In genomic region chr1:156262461-156263287, GRCh38 we compare ENCODE assay signal across 10 cellular contexts. TPM values are rescaled to one million over a fixed set of nuclear protein-coding genes. Genes with fewer than 3 reads are reported as not detected.
A peak's percentile ranks its signal among the peaks of the same experiment; 100 is the strongest.
DNase-seq lines count a peak whose midpoint lies in the region; ATAC-seq and TF ChIP-seq lines count a peak whose summit lies in the region.
"Had no signal": no experiment of that assay in that cellular context is flagged by ENCODE, and none has a peak within 500 bp of the region (broad histone marks: within the 10 kb centered on the region; RNA-seq: fewer than 3 reads in every experiment).

No MANE protein-coding gene starts in this region.

- no peak overlapping the region for H2AFZ ChIP-seq in MM.1S (ENCODE audit: low read length)

- H3K27me3 ChIP-seq in MM.1S (replicated peaks; ENCODE audit: insufficient read depth, low read length): no peaks in the 10 kb centered on the region
- H3K27me3 ChIP-seq: colonic mucosa had no signal

- DNase-seq in stimulated activated CD4-positive, alpha-beta T cell treated with anti-CD3 and anti-CD28 coated beads, Interleukin-4, amount 100 ng/mL, for 24 hours: peak; percentile 28
- no peak for DNase-seq in stimulated activated CD4-positive, alpha-beta T cell treated with anti-CD3 and anti-CD28 coated beads, Interleukin-15, amount 100 ng/mL, for 24 hours
- DNase-seq in activated CD4-positive, alpha-beta memory T cell treated with anti-CD3 and anti-CD28 coated beads, Interleukin-2, amount 10 ng/mL, durations not matched to agents 7 days and 5 days: no peak
- DNase-seq in fibroblast of mammary gland (ENCODE audit: low read depth) (peak; percentile 96), MM.1S (no peak), ureter (ENCODE audit: low spot score) (no peak), left lobe of liver (ENCODE audit: low spot score) (no peak)
- DNase-seq: colonic mucosa, NCI-H526 had no signal

- no peaks in the 10 kb centered on the region for H3K4me1 ChIP-seq in MM.1S (ENCODE audit: low read length)
- H3K4me1 ChIP-seq: colonic mucosa had no signal

- no peak for ATAC-seq in HG03025 (IDR thresholded peaks at IDR 0.05; ENCODE audit: low FRiP score, unreplicated experiment)
- ATAC-seq in left lobe of liver: no peak

- no peak for TF ChIP-seq CTCF in fibroblast of mammary gland (conservative IDR thresholded peaks at IDR 0.05; ENCODE audit: control insufficient read depth, insufficient read depth, low read depth, low read length)
- TF ChIP-seq CTCF in MM.1S (IDR thresholded peaks at IDR 0.05; ENCODE audit: low read length): no peak

- no peaks in the 10 kb centered on the region for H4K20me1 ChIP-seq in MM.1S (ENCODE audit: insufficient read depth, low read length)

- H3K9me3 ChIP-seq in MM.1S (replicated peaks; ENCODE audit: insufficient read depth, low read length): no peaks in the 10 kb centered on the region
- H3K9me3 ChIP-seq: colonic mucosa had no signal

- H3K4me3 ChIP-seq in fibroblast of mammary gland (ENCODE audit: control insufficient read depth, low read depth, low read length) (no peak overlapping the region), MM.1S (ENCODE audit: low read length) (no peak overlapping the region)
- H3K4me3 ChIP-seq: colonic mucosa had no signal

- no peak overlapping the region for H3K27ac ChIP-seq in MM.1S (ENCODE audit: low read length)
- H3K27ac ChIP-seq: colonic mucosa had no signal

- CTCF ChIA-PET in activated CD4-positive, alpha-beta memory T cell treated with anti-CD3 and anti-CD28 coated beads, Interleukin-2, amount 10 ng/mL, durations not matched to agents 7 days and 5 days (lab: Charles Lee): interaction anchor here (1.2 kb wide), 1 partner anchor 132 kb away, joined by 5 read pairs; no protein-coding TSS in a partner anchor

- H3K9me3 Mint-ChIP-seq in activated CD4-positive, alpha-beta memory T cell treated with anti-CD3 and anti-CD28 coated beads, Interleukin-2, amount 10 ng/mL, durations not matched to agents 7 days and 5 days: no peaks in the 10 kb centered on the region

- no peaks in the 10 kb centered on the region for H3F3A ChIP-seq in MM.1S (ENCODE audit: insufficient read depth, low read length)

- H3K9me2 ChIP-seq in MM.1S (replicated peaks; ENCODE audit: insufficient read depth, low read length): no peaks in the 10 kb centered on the region

- H3K36me3 Mint-ChIP-seq in activated CD4-positive, alpha-beta memory T cell treated with anti-CD3 and anti-CD28 coated beads, Interleukin-2, amount 10 ng/mL, durations not matched to agents 7 days and 5 days (ENCODE audit: low read depth): peaks cover 82% of the 10 kb centered on the region

- H3K79me2 ChIP-seq in MM.1S (ENCODE audit: low read length): 0 out of 2 replicates have a peak, but pooled peaks cover 9% of the 10 kb centered on the region

- H3K4me2 ChIP-seq in MM.1S (ENCODE audit: low read depth, low read length): no peak overlapping the region

- peak overlapping the region; percentile 5 for H3K27ac Mint-ChIP-seq in activated CD4-positive, alpha-beta memory T cell treated with anti-CD3 and anti-CD28 coated beads, Interleukin-2, amount 10 ng/mL, durations not matched to agents 7 days and 5 days

- H3K27me3 Mint-ChIP-seq in activated CD4-positive, alpha-beta memory T cell treated with anti-CD3 and anti-CD28 coated beads, Interleukin-2, amount 10 ng/mL, durations not matched to agents 7 days and 5 days: no peaks in the 10 kb centered on the region

- no peak overlapping the region for H3K4me3 Mint-ChIP-seq in activated CD4-positive, alpha-beta memory T cell treated with anti-CD3 and anti-CD28 coated beads, Interleukin-2, amount 10 ng/mL, durations not matched to agents 7 days and 5 days

- peaks cover 12% of the 10 kb centered on the region for H3K4me1 Mint-ChIP-seq in activated CD4-positive, alpha-beta memory T cell treated with anti-CD3 and anti-CD28 coated beads, Interleukin-2, amount 10 ng/mL, durations not matched to agents 7 days and 5 days

- H3K9ac ChIP-seq in MM.1S (ENCODE audit: low read length): no peak overlapping the region

- POLR2A ChIA-PET in activated CD4-positive, alpha-beta memory T cell treated with anti-CD3 and anti-CD28 coated beads, Interleukin-2, amount 10 ng/mL, durations not matched to agents 7 days and 5 days (lab: Charles Lee): interaction anchor here (1.0 to 3.5 kb wide), 3 partner anchors 9 to 20 kb away, joined by 3 to 17 read pairs (median 3); partner anchors contain the start of gene SMG5

- peaks cover 44% of the 10 kb centered on the region for H3K36me3 ChIP-seq in MM.1S (replicated peaks; ENCODE audit: insufficient read depth, low read length)

RNA-seq across cellular contexts. Expression of gene PAQR6, which starts 14.8 kb away (rescaled TPM):
- total RNA-seq in activated CD4-positive, alpha-beta memory T cell treated with anti-CD3 and anti-CD28 coated beads, Interleukin-2, amount 10 ng/mL, durations not matched to agents 7 days and 5 days: 1 to 10 TPM; 5.6 to 6.3 TPM
- total RNA-seq in ureter (4.4 TPM), left lobe of liver (3.3 TPM)

RNA-seq across cellular contexts. Expression of gene SMG5, which starts 20.0 kb away (rescaled TPM):
- total RNA-seq in activated CD4-positive, alpha-beta memory T cell treated with anti-CD3 and anti-CD28 coated beads, Interleukin-2, amount 10 ng/mL, durations not matched to agents 7 days and 5 days: 10 to 100 TPM; 58.5 to 60.4 TPM
- total RNA-seq in ureter: 77.5 TPM
- total RNA-seq in left lobe of liver: 43.3 TPM

RNA-seq across cellular contexts. Expression of gene BGLAP, which starts 20.7 kb away (rescaled TPM):
- total RNA-seq in activated CD4-positive, alpha-beta memory T cell treated with anti-CD3 and anti-CD28 coated beads, Interleukin-2, amount 10 ng/mL, durations not matched to agents 7 days and 5 days: 1 to 10 TPM; 1.5 to 2.7 TPM
- total RNA-seq in ureter (2.2 TPM), left lobe of liver (1.8 TPM)

RNA-seq across cellular contexts. Expression of gene TMEM79, which starts 21.5 kb away (rescaled TPM):
- total RNA-seq in activated CD4-positive, alpha-beta memory T cell treated with anti-CD3 and anti-CD28 coated beads, Interleukin-2, amount 10 ng/mL, durations not matched to agents 7 days and 5 days: 1 to 10 TPM; 8.9 to 9.1 TPM
- total RNA-seq in ureter (26.2 TPM), left lobe of liver (2.6 TPM)

RNA-seq across cellular contexts. Expression of gene GLMP, which starts 32.8 kb away (rescaled TPM):
- total RNA-seq in activated CD4-positive, alpha-beta memory T cell treated with anti-CD3 and anti-CD28 coated beads, Interleukin-2, amount 10 ng/mL, durations not matched to agents 7 days and 5 days: 10 to 100 TPM; 36.8 to 39.4 TPM
- total RNA-seq in ureter (47.6 TPM), left lobe of liver (32.9 TPM)

Comparison
In these comparisons a context has a peak if more than half of its experiments do, and no peak if none do; other contexts are left out.
1. DNase-seq: peak in stimulated activated CD4-positive, alpha-beta T cell treated with anti-CD3 and anti-CD28 coated beads, Interleukin-4, amount 100 ng/mL, for 24 hours (single experiment) and fibroblast of mammary gland (single experiment); none in stimulated activated CD4-positive, alpha-beta T cell treated with anti-CD3 and anti-CD28 coated beads, Interleukin-15, amount 100 ng/mL, for 24 hours (single experiment), activated CD4-positive, alpha-beta memory T cell treated with anti-CD3 and anti-CD28 coated beads, Interleukin-2, amount 10 ng/mL, durations not matched to agents 7 days and 5 days (single experiment), MM.1S (single experiment), ureter (single experiment) and left lobe of liver (single experiment).